Comparison of ENCODE assay signal across 11 cellular contexts in genomic region chr3:120182613-120183524, GRCh38.
DNase-seq lines count a peak whose midpoint lies in the region; ATAC-seq and TF ChIP-seq lines count a peak whose summit lies in the region.
"Had no signal": no experiment of that assay in that cellular context is flagged by ENCODE, and none has a peak within 500 bp of the region (broad histone marks: within the 10 kb centered on the region; RNA-seq: fewer than 3 reads in every experiment).

No MANE protein-coding gene starts in this region.

- no peak overlapping the region for H3K4me3 Mint-ChIP-seq in neural progenitor cell
- H3K4me3 Mint-ChIP-seq: dendritic cell treated with granulocyte-macrophage colony-stimulating factor and Interleukin-4, amounts not matched to agents 40 ng/mL and 50 ng/mL, for 4 days had no signal

- no peaks in the 10 kb centered on the region for H3K9me3 Mint-ChIP-seq in neural progenitor cell
- H3K9me3 Mint-ChIP-seq: dendritic cell treated with granulocyte-macrophage colony-stimulating factor and Interleukin-4, amounts not matched to agents 40 ng/mL and 50 ng/mL, for 4 days had no signal

- H3K36me3 ChIP-seq in MG63 (no peaks in the 10 kb centered on the region), neural progenitor cell (no peaks in the 10 kb centered on the region), ascending aorta (no peaks in the 10 kb centered on the region)
- H3K36me3 ChIP-seq: SJSA1 had no signal

- H3K4me3 ChIP-seq in MG63 (no peak overlapping the region), neural progenitor cell (no peak overlapping the region), ascending aorta (no peak overlapping the region)
- H3K4me3 ChIP-seq: SJSA1 had no signal

- intact Hi-C loops in ascending aorta (cut with DNase I): loop anchor here (2.0 kb wide), 1 partner anchor 290 kb away; no protein-coding TSS in a partner anchor

- no peak overlapping the region for H3K27ac ChIP-seq in neural progenitor cell
- no peak overlapping the region for H3K27ac ChIP-seq in ascending aorta
- H3K27ac ChIP-seq: SJSA1 had no signal

- H3K4me1 ChIP-seq in neural progenitor cell: no peaks in the 10 kb centered on the region
- peaks cover 0 to 2% of the 10 kb centered on the region in 2 donors for H3K4me1 ChIP-seq in ascending aorta

- peaks cover 6% of the 10 kb centered on the region for H3K27me3 Mint-ChIP-seq in neural progenitor cell (ENCODE audit: insufficient read depth, low read depth)
- H3K27me3 Mint-ChIP-seq: dendritic cell treated with granulocyte-macrophage colony-stimulating factor and Interleukin-4, amounts not matched to agents 40 ng/mL and 50 ng/mL, for 4 days had no signal

- H2AFZ ChIP-seq in neural progenitor cell (replicated peaks): no peak overlapping the region

- H4K20me1 ChIP-seq in neural progenitor cell (ENCODE audit: low read depth): no peaks in the 10 kb centered on the region

- H3K79me2 ChIP-seq in neural progenitor cell (ENCODE audit: low read depth): no peaks in the 10 kb centered on the region

- H3K27me3 ChIP-seq in MG63: no peaks in the 10 kb centered on the region
- H3K27me3 ChIP-seq in neural progenitor cell: no peaks in the 10 kb centered on the region
- H3K27me3 ChIP-seq in ascending aorta: no peaks in the 10 kb centered on the region
- H3K27me3 ChIP-seq: SJSA1 had no signal

- H3K4me1 Mint-ChIP-seq in neural progenitor cell: no peaks in the 10 kb centered on the region

- no peak overlapping the region for H3K9ac ChIP-seq in neural progenitor cell

- H3K36me3 Mint-ChIP-seq in neural progenitor cell: no peaks in the 10 kb centered on the region

- TF ChIP-seq CTCF in neural progenitor cell (IDR thresholded peaks at IDR 0.05) (peak; percentile 9), ascending aorta (IDR thresholded peaks at IDR 0.05) (peak in 1 of 3 experiments; percentile 41)

- H3K27ac Mint-ChIP-seq in neural progenitor cell: no peak overlapping the region
- H3K27ac Mint-ChIP-seq: dendritic cell treated with granulocyte-macrophage colony-stimulating factor and Interleukin-4, amounts not matched to agents 40 ng/mL and 50 ng/mL, for 4 days had no signal

- DNase-seq in DMS153 (lab: John Stamatoyannopoulos, UW) (peak; percentile 24), DMS153 treated with DMSO at 0.1 percent for 48 hours (lab: John Stamatoyannopoulos, UW; ENCODE audit: unreplicated experiment) (no peak), MG63 (peak; percentile 37), dedifferentiated amniotic fluid mesenchymal stem cell (ENCODE audit: extremely low spot score) (peak; percentile 57), neural progenitor cell (ENCODE audit: low spot score) (no peak), ascending aorta (ENCODE audit: low spot score in 2 of 2) (no peak), NCI-H1930 (lab: John Stamatoyannopoulos, UW) (no peak)
- DNase-seq: H7 had no signal

- no peak overlapping the region for H3K4me2 ChIP-seq in neural progenitor cell

- ATAC-seq in GM19324 (IDR thresholded peaks at IDR 0.05; ENCODE audit: low FRiP score, unreplicated experiment): no peak

- no peaks in the 10 kb centered on the region for H3F3A ChIP-seq in neural progenitor cell (ENCODE audit: low read depth)

- H3K9me3 ChIP-seq in MG63 (no peaks in the 10 kb centered on the region), neural progenitor cell (ENCODE audit: low read depth) (no peaks in the 10 kb centered on the region), ascending aorta (no peaks in the 10 kb centered on the region)
- H3K9me3 ChIP-seq: SJSA1 had no signal

Comparison
In these comparisons a context has a peak if more than half of its experiments do, and no peak if none do; other contexts are left out.
1. DNase-seq: peak in DMS153 (single experiment), MG63 (single experiment) and dedifferentiated amniotic fluid mesenchymal stem cell (single experiment); none in DMS153 treated with DMSO at 0.1 percent for 48 hours (single experiment), neural progenitor cell (single experiment), ascending aorta (0 of 2) and NCI-H1930 (0 of 2).